ENCODE assay signal across 1 cellular context in genomic region chr19:4557186-4557970, GRCh38.
TF ChIP-seq lines count a peak whose summit lies in the region.

No MANE protein-coding gene starts in this region.

TF ChIP-seq in K562, 482 proteins besides CTCF, POLR2A, EP300 and RAD21 (continued from another document):
- TF ChIP-seq ID3 (CRISPR knock-in tag; IDR thresholded peaks at IDR 0.05): no peak
- no peak for TF ChIP-seq ID3 (tag; IDR thresholded peaks at IDR 0.05)
- no peak for TF ChIP-seq PHB (CRISPR knock-in tag; IDR thresholded peaks at IDR 0.05)
- TF ChIP-seq SOX6 (IDR thresholded peaks at IDR 0.05): no peak
- no peak for TF ChIP-seq NFRKB (IDR thresholded peaks at IDR 0.05; ENCODE audit: low read depth)
- TF ChIP-seq ZNF146 (CRISPR knock-in tag; IDR thresholded peaks at IDR 0.05; ENCODE audit: unreplicated experiment): no peak
- peak; percentile 43; the same call in 1 of the 2 replicates for TF ChIP-seq ARID2 (IDR thresholded peaks at IDR 0.05)
- no peak for TF ChIP-seq SP2 (IDR thresholded peaks at IDR 0.05; ENCODE audit: extremely low read depth, low read depth, low read length, poor library complexity, severe bottlenecking)
- no peak for TF ChIP-seq KLF1 (tag; IDR thresholded peaks at IDR 0.05)
- peak; percentile 76 for TF ChIP-seq ZBTB7A (IDR thresholded peaks at IDR 0.05; ENCODE audit: borderline replicate concordance, control insufficient read depth, low read depth, low read length)
- no peak for TF ChIP-seq MECOM (CRISPR knock-in tag; IDR thresholded peaks at IDR 0.05)
- TF ChIP-seq MEF2A (IDR thresholded peaks at IDR 0.05; ENCODE audit: control insufficient read depth, low read depth, low read length): no peak
- TF ChIP-seq ZNF583 (CRISPR knock-in tag; IDR thresholded peaks at IDR 0.05): no peak
- TF ChIP-seq THRB (CRISPR knock-in tag; conservative IDR thresholded peaks at IDR 0.05): no peak
- no peak; the same call in 1 of the 2 replicates for TF ChIP-seq ETS1 (conservative IDR thresholded peaks at IDR 0.05; ENCODE audit: control insufficient read depth, low read depth, low read length)
- TF ChIP-seq SAFB2 (IDR thresholded peaks at IDR 0.05; ENCODE audit: borderline replicate concordance, low read depth, low read length, severe bottlenecking): no peak
- no peak for TF ChIP-seq GATAD2B (IDR thresholded peaks at IDR 0.05; ENCODE audit: borderline replicate concordance)
- no peak for TF ChIP-seq ZNF282 (CRISPR knock-in tag; IDR thresholded peaks at IDR 0.05)
- no peak for TF ChIP-seq ZNF124 (CRISPR knock-in tag; IDR thresholded peaks at IDR 0.05)
- TF ChIP-seq ZBTB11 (CRISPR knock-in tag; IDR thresholded peaks at IDR 0.05): no peak
- no peak for TF ChIP-seq ZBTB5 (IDR thresholded peaks at IDR 0.05)
- no peak for TF ChIP-seq SIN3B (IDR thresholded peaks at IDR 0.05; ENCODE audit: low read depth)
- no peak for TF ChIP-seq ZNF436 (CRISPR knock-in tag; IDR thresholded peaks at IDR 0.05)
- no peak for TF ChIP-seq ZNF586 (CRISPR knock-in tag; conservative IDR thresholded peaks at IDR 0.05)
- TF ChIP-seq HEY1 (CRISPR knock-in tag; IDR thresholded peaks at IDR 0.05; ENCODE audit: borderline replicate concordance): no peak
- TF ChIP-seq ZNF511 (CRISPR knock-in tag; IDR thresholded peaks at IDR 0.05): no peak
- TF ChIP-seq KAT8 (IDR thresholded peaks at IDR 0.05; ENCODE audit: low read depth): no peak
- no peak for TF ChIP-seq POLR3A (IDR thresholded peaks at IDR 0.05; ENCODE audit: borderline replicate concordance, extremely low read depth, insufficient read depth, insufficient read length)
- no peak for TF ChIP-seq BRF1 (IDR thresholded peaks at IDR 0.05; ENCODE audit: borderline replicate concordance, extremely low read depth, insufficient read length)
- peak; percentile 95 for TF ChIP-seq PTBP1 (IDR thresholded peaks at IDR 0.05; ENCODE audit: low read depth, low read length)
- TF ChIP-seq ZNF384 (IDR thresholded peaks at IDR 0.05; ENCODE audit: low read depth, low read length): no peak
- peak in 1 of 2 experiments; percentile 62; a peak in 1 of 3 replicates for TF ChIP-seq CBX3 (IDR thresholded peaks at IDR 0.05; ENCODE audit: borderline replicate concordance in 1 of 2, low read length in 2 of 2)
- TF ChIP-seq ZNF592 (IDR thresholded peaks at IDR 0.05): no peak
- no peak for TF ChIP-seq PRMT5 (CRISPR knock-in tag; IDR thresholded peaks at IDR 0.05)
- TF ChIP-seq KDM4B (IDR thresholded peaks at IDR 0.05; ENCODE audit: borderline replicate concordance in 2 of 2, low read depth in 1 of 2): no peak
- TF ChIP-seq U2AF1 (optimal IDR thresholded peaks at IDR 0.05; ENCODE audit: low read depth, low read length): no peak
- TF ChIP-seq ZNF589 (CRISPR knock-in tag; IDR thresholded peaks at IDR 0.05; ENCODE audit: low read depth): no peak
- TF ChIP-seq MCM5 (IDR thresholded peaks at IDR 0.05; ENCODE audit: low read depth): no peak
- TF ChIP-seq FOXJ2 (tag; IDR thresholded peaks at IDR 0.05): no peak
- no peak for TF ChIP-seq GTF2E2 (tag; IDR thresholded peaks at IDR 0.05)
- no peak for TF ChIP-seq YBX1 (IDR thresholded peaks at IDR 0.05)
- no peak for TF ChIP-seq NFIC (IDR thresholded peaks at IDR 0.05)
- no peak for TF ChIP-seq LEF1 (IDR thresholded peaks at IDR 0.05)
- no peak for TF ChIP-seq SNRNP70 (optimal IDR thresholded peaks at IDR 0.05; ENCODE audit: low read depth, low read length)
- no peak for TF ChIP-seq TAL1 (IDR thresholded peaks at IDR 0.05)
